7 cellular contexts compared by ENCODE assay signal in genomic region chr16:21598676-21599157, GRCh38. TPM values are rescaled to one million over a fixed set of nuclear protein-coding genes. Genes with fewer than 3 reads are reported as not detected.
DNase-seq lines count a peak whose midpoint lies in the region; ATAC-seq and TF ChIP-seq lines count a peak whose summit lies in the region.

No MANE protein-coding gene starts in this region.

- TF ChIP-seq POLR2A in sigmoid colon (IDR thresholded peaks at IDR 0.05) = no peak

- H4K20me1 ChIP-seq in hepatocyte (ENCODE audit: insufficient read depth, poor library complexity, severe bottlenecking) = peaks cover 31% of the 10 kb centered on the region

- peaks cover 1% of the 10 kb centered on the region for H3K9me3 Mint-ChIP-seq in activated naive CD8-positive, alpha-beta T cell treated with anti-CD3 and anti-CD28 coated beads, Interleukin-2, amount 10 ng/mL, durations not matched to agents 7 days and 5 days

- peak overlapping the region; percentile 94 for H3K27ac ChIP-seq in hepatocyte
- H3K27ac ChIP-seq in sigmoid colon = peak overlapping the region; percentile 93 to 97 (median 96)

- peak overlapping the region; percentile 93 for H3K4me2 ChIP-seq in hepatocyte

- H3K4me1 ChIP-seq in hepatocyte (ENCODE audit: insufficient read depth) (peaks cover 19% of the 10 kb centered on the region), sigmoid colon (peaks cover 0 to 32% (median 19%) of the 10 kb centered on the region in 4 donors)

- H3K36me3 ChIP-seq in hepatocyte (replicated peaks; ENCODE audit: insufficient read depth, low read depth) (no peaks in the 10 kb centered on the region), sigmoid colon (no peaks in the 10 kb centered on the region)

- H3K27me3 Mint-ChIP-seq in activated naive CD8-positive, alpha-beta T cell treated with anti-CD3 and anti-CD28 coated beads, Interleukin-2, amount 10 ng/mL, durations not matched to agents 7 days and 5 days = peaks cover 2% of the 10 kb centered on the region

- peak overlapping the region; percentile 93 for H2AFZ ChIP-seq in hepatocyte

- no peaks in the 10 kb centered on the region for H3K9me2 ChIP-seq in hepatocyte (replicated peaks; ENCODE audit: insufficient read depth)

- DNase-seq in LoVo (ENCODE audit: low spot score) = peak; percentile 10
- no peak for DNase-seq in activated naive CD8-positive, alpha-beta T cell treated with anti-CD3 and anti-CD28 coated beads, Interleukin-2, amount 10 ng/mL, durations not matched to agents 7 days and 5 days
- DNase-seq in hepatocyte (ENCODE audit: low spot score) = peak; percentile 30
- DNase-seq in sigmoid colon = no peak
- no peak for DNase-seq in SHP77 (lab: John Stamatoyannopoulos, UW)
- no peak for DNase-seq in NCI-H1048 (lab: John Stamatoyannopoulos, UW)

- H3K9me3 ChIP-seq in hepatocyte (ENCODE audit: low read depth) = no peaks in the 10 kb centered on the region
- H3K9me3 ChIP-seq in sigmoid colon = no peaks in the 10 kb centered on the region

- H3K4me3 Mint-ChIP-seq in activated naive CD8-positive, alpha-beta T cell treated with anti-CD3 and anti-CD28 coated beads, Interleukin-2, amount 10 ng/mL, durations not matched to agents 7 days and 5 days = peak overlapping the region; percentile 89

- POLR2A ChIA-PET in activated naive CD8-positive, alpha-beta T cell treated with anti-CD3 and anti-CD28 coated beads, Interleukin-2, amount 10 ng/mL, durations not matched to agents 7 days and 5 days (lab: Charles Lee) = interaction anchor here (0.8 to 2.4 kb wide), 8 partner anchors 10 to 46 kb away, joined by 3 to 13 read pairs (median 5); no protein-coding TSS in a partner anchor

- H3K4me3 ChIP-seq in hepatocyte = peak overlapping the region; percentile 69
- H3K4me3 ChIP-seq in sigmoid colon = peak overlapping the region; percentile 72 to 94 (median 86)

- peak overlapping the region; percentile 92 for H3K27ac Mint-ChIP-seq in activated naive CD8-positive, alpha-beta T cell treated with anti-CD3 and anti-CD28 coated beads, Interleukin-2, amount 10 ng/mL, durations not matched to agents 7 days and 5 days

- intact Hi-C loops in sigmoid colon (cut with DNase I) = loop anchor here (5.0 kb wide), 1 partner anchor 44 kb away; no protein-coding TSS in a partner anchor

- 7% methylated on average over 17 of the region's 17 CpGs for WGBS in hepatocyte (ENCODE audit: low lambda C conversion rate, missing lambda C conversion rate)
- 1% methylated on average over 17 of the region's 17 CpGs for WGBS in sigmoid colon, 2 donors

- peaks cover 7% of the 10 kb centered on the region for H3K36me3 Mint-ChIP-seq in activated naive CD8-positive, alpha-beta T cell treated with anti-CD3 and anti-CD28 coated beads, Interleukin-2, amount 10 ng/mL, durations not matched to agents 7 days and 5 days

- TF ChIP-seq CTCF in hepatocyte (IDR thresholded peaks at IDR 0.05; ENCODE audit: poor library complexity) (no peak), sigmoid colon (IDR thresholded peaks at IDR 0.05) (no peak)

- H3K27me3 ChIP-seq in hepatocyte = no peaks in the 10 kb centered on the region
- H3K27me3 ChIP-seq in sigmoid colon = no peaks in the 10 kb centered on the region

- peaks cover 38% of the 10 kb centered on the region for H3K4me1 Mint-ChIP-seq in activated naive CD8-positive, alpha-beta T cell treated with anti-CD3 and anti-CD28 coated beads, Interleukin-2, amount 10 ng/mL, durations not matched to agents 7 days and 5 days

- no peak for TF ChIP-seq EP300 in sigmoid colon (IDR thresholded peaks at IDR 0.05)

- peaks cover 37% of the 10 kb centered on the region for H3K79me2 ChIP-seq in hepatocyte

- ATAC-seq in GM19023 (IDR thresholded peaks at IDR 0.05; ENCODE audit: unreplicated experiment) = peak; percentile 4
- peak; percentile 1 for ATAC-seq in activated naive CD8-positive, alpha-beta T cell treated with anti-CD3 and anti-CD28 coated beads, Interleukin-2, amount 10 ng/mL, durations not matched to agents 7 days and 5 days (ENCODE audit: low read depth)

RNA-seq across cellular contexts. Expression of gene METTL9, which starts 0.7 kb away (rescaled TPM):
- 10 to 100 TPM; 95.2 to 95.9 TPM for total RNA-seq in activated naive CD8-positive, alpha-beta T cell treated with anti-CD3 and anti-CD28 coated beads, Interleukin-2, amount 10 ng/mL, durations not matched to agents 7 days and 5 days
- total RNA-seq in hepatocyte = 222 and 229 TPM in 2 replicates
- 112 TPM in 2 replicates for polyA plus RNA-seq in hepatocyte
- total RNA-seq in sigmoid colon = 100 to 1,000 TPM; 108 to 155 (median 122) TPM
- polyA plus RNA-seq in sigmoid colon = 10 to 100 TPM; 56.0 to 84.7 (median 82.8) TPM

RNA-seq across cellular contexts. Expression of gene IGSF6, which starts 53.7 kb away (rescaled TPM):
- total RNA-seq in activated naive CD8-positive, alpha-beta T cell treated with anti-CD3 and anti-CD28 coated beads, Interleukin-2, amount 10 ng/mL, durations not matched to agents 7 days and 5 days = 1 to 10 TPM; 1.7 to 1.8 TPM
- total RNA-seq in hepatocyte (0.56 and 0.70 TPM in 2 replicates), sigmoid colon (1 to 10 TPM in 3 of 4 donors, under 1 TPM in 1; 0.83 to 3.9 (median 1.5) TPM)
- polyA plus RNA-seq in hepatocyte (0.35 and 2.2 TPM in 2 replicates), sigmoid colon (10 to 100 TPM in 1 of 3 donors, 1 to 10 TPM in 2; 3.0 to 14.1 (median 6.7) TPM)

Comparison
In these comparisons a context has a peak if more than half of its experiments do, and no peak if none do; other contexts are left out.
1. DNase-seq: peak in LoVo (single experiment) and hepatocyte (single experiment); none in activated naive CD8-positive, alpha-beta T cell treated with anti-CD3 and anti-CD28 coated beads, Interleukin-2, amount 10 ng/mL, durations not matched to agents 7 days and 5 days (single experiment), sigmoid colon (single experiment), SHP77 (0 of 2) and NCI-H1048 (single experiment).